ENCODE assay signal across 8 cellular contexts in the genomic region with DNA sequence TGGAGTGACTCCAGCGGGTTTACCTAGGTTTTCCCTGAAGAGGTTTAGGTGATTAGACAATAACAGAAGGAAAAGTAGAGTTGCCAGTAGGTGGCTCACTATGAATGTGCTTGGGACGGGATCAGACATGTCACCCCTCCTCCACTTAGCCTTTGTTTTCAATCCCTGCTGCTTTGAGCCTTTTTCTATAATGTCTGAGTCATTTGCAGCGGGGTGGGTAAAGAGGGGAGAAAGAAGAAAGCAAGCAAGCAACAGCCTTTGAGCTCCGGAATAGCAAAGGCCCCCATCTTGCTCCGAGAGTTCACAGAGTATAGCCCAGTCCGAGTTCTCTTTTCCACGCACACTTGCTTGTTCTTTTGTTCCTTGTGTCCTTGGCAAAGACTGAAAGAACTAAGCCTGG.
DNase-seq lines count a peak whose midpoint lies in the region; ATAC-seq and TF ChIP-seq lines count a peak whose summit lies in the region.

No MANE protein-coding gene starts in this region.

- DNase-seq in DMS53 treated with DMSO at 0.1 percent for 48 hours (lab: John Stamatoyannopoulos, UW; ENCODE audit: unreplicated experiment) (peak; percentile 69), NCI-H146 (lab: John Stamatoyannopoulos, UW) (peak; percentile 96), amygdala (lab: John Stamatoyannopoulos, UW) (peak in 51 of 56 donors; percentile 25 to 96 (median 69)), right atrium auricular region (ENCODE audit: low spot score) (no peak), renal cortical epithelial cell (ENCODE audit: low read depth) (peak; percentile 88), activated T-cell treated with anti-CD3 and anti-CD28 coated beads for 4 hours (no peak)
- no peak for DNase-seq in activated CD4-positive, CD25-positive, alpha-beta regulatory T cell treated with anti-CD3 and anti-CD28 coated beads, Interleukin-2, amount 50 U/mL, for 72 hours

- H3K4me1 ChIP-seq in right atrium auricular region = peaks cover 0 to 4% of the 10 kb centered on the region in 2 donors

- no peaks in the 10 kb centered on the region for H3K36me3 ChIP-seq in right atrium auricular region

- no peaks in the 10 kb centered on the region for H3K9me3 ChIP-seq in right atrium auricular region

- H3K4me3 ChIP-seq in right atrium auricular region = peak overlapping the region in 1 of 2 donors; percentile 31

- peak overlapping the region; percentile 36 to 46 for H3K27ac ChIP-seq in right atrium auricular region

- ATAC-seq in HG02970 (IDR thresholded peaks at IDR 0.05; ENCODE audit: low FRiP score, unreplicated experiment) = no peak

- peak in 1 of 2 donors; percentile 73 for TF ChIP-seq CTCF in right atrium auricular region (IDR thresholded peaks at IDR 0.05)

- H3K27me3 ChIP-seq in right atrium auricular region = no peaks in the 10 kb centered on the region

Comparison
In these comparisons a context has a peak if more than half of its experiments do, and no peak if none do; other contexts are left out.
1. DNase-seq: peak in DMS53 treated with DMSO at 0.1 percent for 48 hours (single experiment), NCI-H146 (single experiment), amygdala (51 of 56) and renal cortical epithelial cell (single experiment); none in right atrium auricular region (single experiment), activated T-cell treated with anti-CD3 and anti-CD28 coated beads for 4 hours (single experiment) and activated CD4-positive, CD25-positive, alpha-beta regulatory T cell treated with anti-CD3 and anti-CD28 coated beads, Interleukin-2, amount 50 U/mL, for 72 hours (single experiment).